8 cellular contexts compared by ENCODE assay signal in genomic region chr4:1200425-1201035, GRCh38. TPM values are rescaled to one million over a fixed set of nuclear protein-coding genes. Genes with fewer than 3 reads are reported as not detected.
DNase-seq lines count a peak whose midpoint lies in the region; ATAC-seq and TF ChIP-seq lines count a peak whose summit lies in the region.

No MANE protein-coding gene starts in this region.

- no peak for ATAC-seq in HG02840 (IDR thresholded peaks at IDR 0.05; ENCODE audit: low FRiP score, unreplicated experiment)

- no peak overlapping the region for H3K27ac Mint-ChIP-seq in activated naive CD4-positive, alpha-beta T cell treated with anti-CD3 and anti-CD28 coated beads, Interleukin-2, amount 50 U/mL, for 24 hours
- peak overlapping the region in 2 of 3 experiments; percentile 77 to 80 for H3K27ac Mint-ChIP-seq in nephron
- H3K27ac Mint-ChIP-seq in glutamatergic neuron (ENCODE audit: unreplicated experiment), result no peak overlapping the region

- peaks cover 4% of the 10 kb centered on the region for H3K36me3 Mint-ChIP-seq in activated naive CD4-positive, alpha-beta T cell treated with anti-CD3 and anti-CD28 coated beads, Interleukin-2, amount 50 U/mL, for 24 hours
- peaks cover 4% of the 10 kb centered on the region for H3K36me3 Mint-ChIP-seq in nephron (ENCODE audit: low read depth)
- no peaks in the 10 kb centered on the region for H3K36me3 Mint-ChIP-seq in glutamatergic neuron (ENCODE audit: unreplicated experiment)

- DNase-seq in activated naive CD4-positive, alpha-beta T cell treated with Interleukin-2 at 50 U/mL for 16 hours, result no peak
- peak; percentile 72 for DNase-seq in NCI-H226
- peak; percentile 54 for DNase-seq in dermis blood vessel endothelial cell
- DNase-seq in glutamatergic neuron, result no peak
- DNase-seq in DMS114 treated with DMSO at 0.1 percent for 48 hours (lab: John Stamatoyannopoulos, UW; ENCODE audit: unreplicated experiment), result no peak

- H3K4me1 Mint-ChIP-seq in activated naive CD4-positive, alpha-beta T cell treated with anti-CD3 and anti-CD28 coated beads, Interleukin-2, amount 50 U/mL, for 24 hours, result peaks cover 41% of the 10 kb centered on the region
- H3K4me1 Mint-ChIP-seq in nephron, result peaks cover 50% of the 10 kb centered on the region
- peaks cover 28% of the 10 kb centered on the region for H3K4me1 Mint-ChIP-seq in glutamatergic neuron (ENCODE audit: low read depth, unreplicated experiment)

- no peak for TF ChIP-seq CTCF in nephron (IDR thresholded peaks at IDR 0.05; ENCODE audit: unreplicated experiment in 3 of 3)
- no peak for TF ChIP-seq CTCF in glutamatergic neuron (IDR thresholded peaks at IDR 0.05; ENCODE audit: partially characterized antibody, unreplicated experiment)

- H3K27me3 Mint-ChIP-seq in activated naive CD4-positive, alpha-beta T cell treated with anti-CD3 and anti-CD28 coated beads, Interleukin-2, amount 50 U/mL, for 24 hours, result no peaks in the 10 kb centered on the region
- H3K27me3 Mint-ChIP-seq in nephron (ENCODE audit: low read depth) (peaks cover 10% of the 10 kb centered on the region), glutamatergic neuron (ENCODE audit: unreplicated experiment) (peaks cover 11% of the 10 kb centered on the region)

- no peaks in the 10 kb centered on the region for H3K9me3 Mint-ChIP-seq in activated naive CD4-positive, alpha-beta T cell treated with anti-CD3 and anti-CD28 coated beads, Interleukin-2, amount 50 U/mL, for 24 hours
- H3K9me3 Mint-ChIP-seq in nephron (no peaks in the 10 kb centered on the region), glutamatergic neuron (ENCODE audit: unreplicated experiment) (peaks cover 14% of the 10 kb centered on the region)

- H3K4me3 Mint-ChIP-seq in activated naive CD4-positive, alpha-beta T cell treated with anti-CD3 and anti-CD28 coated beads, Interleukin-2, amount 50 U/mL, for 24 hours, result peak overlapping the region; percentile 70
- H3K4me3 Mint-ChIP-seq in nephron, result no peak overlapping the region
- H3K4me3 Mint-ChIP-seq in glutamatergic neuron (ENCODE audit: unreplicated experiment), result no peak overlapping the region

RNA-seq across cellular contexts. Expression of gene SPON2, which starts 28.1 kb away (rescaled TPM):
- total RNA-seq in dermis blood vessel endothelial cell (0.65 and 1.5 TPM in 2 replicates), glutamatergic neuron (ENCODE audit: unreplicated experiment) (769 TPM)

RNA-seq across cellular contexts. Expression of gene CTBP1, which starts 48.4 kb away (rescaled TPM):
- total RNA-seq in dermis blood vessel endothelial cell (268 and 424 TPM in 2 replicates), glutamatergic neuron (ENCODE audit: unreplicated experiment) (302 TPM)

Comparison
In these comparisons a context has a peak if more than half of its experiments do, and no peak if none do; other contexts are left out.
1. H3K27ac Mint-ChIP-seq: peak in nephron (2 of 3); none in activated naive CD4-positive, alpha-beta T cell treated with anti-CD3 and anti-CD28 coated beads, Interleukin-2, amount 50 U/mL, for 24 hours (single experiment) and glutamatergic neuron (single experiment).
2. DNase-seq: peak in NCI-H226 (single experiment) and dermis blood vessel endothelial cell (single experiment); none in activated naive CD4-positive, alpha-beta T cell treated with Interleukin-2 at 50 U/mL for 16 hours (single experiment), glutamatergic neuron (single experiment) and DMS114 treated with DMSO at 0.1 percent for 48 hours (single experiment).
3. RNA of gene SPON2, which starts 28.1 kb away (total RNA-seq): 769 TPM in glutamatergic neuron (single experiment); 0.65 to 1.5 TPM in dermis blood vessel endothelial cell; every median in the first group is over 100 times any median in the second.